ENCODE assay signal across 27 cellular contexts in the genomic region with DNA sequence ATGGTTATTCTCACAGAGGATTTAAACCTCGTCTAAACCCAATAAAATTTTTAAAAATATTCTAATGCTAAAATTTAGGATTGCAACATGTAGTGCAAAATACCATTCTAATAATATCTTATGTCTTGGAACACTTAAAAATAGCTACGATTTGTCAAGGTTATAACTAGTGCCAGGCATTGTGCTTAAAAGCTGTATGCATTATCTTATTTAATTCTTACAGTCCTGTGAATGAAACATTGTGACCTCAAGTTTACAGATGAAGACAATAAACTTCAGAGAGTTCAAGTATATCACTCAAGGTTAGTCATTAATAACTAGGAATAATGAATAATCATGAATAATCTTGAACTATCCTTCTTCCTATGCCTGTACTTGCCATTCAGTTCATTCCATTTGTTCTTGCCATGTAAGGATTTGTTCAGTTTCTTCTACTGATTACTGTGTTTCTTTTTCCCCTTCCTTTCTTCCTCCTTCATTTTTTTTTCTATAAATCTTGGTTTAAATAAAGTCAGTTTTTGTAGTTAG.
"Had no signal": no experiment of that assay in that cellular context is flagged by ENCODE, and none has a peak within 500 bp of the region (broad histone marks: within the 10 kb centered on the region; RNA-seq: fewer than 3 reads in every experiment).

No MANE protein-coding gene starts in this region.

- H3K27me3 Mint-ChIP-seq: activated CD4-positive, alpha-beta memory T cell treated with anti-CD3 and anti-CD28 coated beads for 36 hours; activated naive CD8-positive, alpha-beta T cell treated with anti-CD3 and anti-CD28 coated beads for 36 hours; central memory CD8-positive, alpha-beta T cell; stimulated activated naive CD8-positive, alpha-beta T cell treated with anti-CD3 and anti-CD28 coated beads, Interleukin-15, Interleukin-2, amounts not matched to agents 100 ng/mL and 50 ng/mL, for 24 hours had no signal

- H3K27ac Mint-ChIP-seq: activated CD4-positive, alpha-beta memory T cell treated with anti-CD3 and anti-CD28 coated beads for 36 hours; activated naive CD4-positive, alpha-beta T cell treated with anti-CD3 and anti-CD28 coated beads for 36 hours; activated naive CD8-positive, alpha-beta T cell treated with anti-CD3 and anti-CD28 coated beads for 36 hours; activated T-helper 1 cell treated with anti-CD3 and anti-CD28 coated beads, Interleukin-12 subunit alpha, Interleukin-12 subunit beta, Interleukin-2, Interleukin-4 antibody, amounts not matched to agents 30 ng/mL and 10 ng/mL and 1 ng/mL, durations not matched to agents 14 hours and 24 hours and 36 hours; nephron; stimulated activated effector memory CD8-positive, alpha-beta T cell treated with anti-CD3 and anti-CD28 coated beads, Interleukin-12 subunit alpha, Interleukin-12 subunit beta, amount 100 ng/mL, for 72 hours; stimulated activated naive CD8-positive, alpha-beta T cell treated with anti-CD3 and anti-CD28 coated beads, Interleukin-15, Interleukin-2, amounts not matched to agents 100 ng/mL and 50 ng/mL, for 24 hours had no signal

- DNase-seq: activated CD4-positive, alpha-beta memory T cell treated with anti-CD3 and anti-CD28 coated beads for 36 hours; activated CD4-positive, alpha-beta T cell treated with anti-CD3 and anti-CD28 coated beads for 48 hours; activated CD8-positive, alpha-beta memory T cell treated with anti-CD3 and anti-CD28 coated beads, Interleukin-2, amount 50 U/mL, for 4 hours; activated effector memory CD4-positive, alpha-beta T cell treated with anti-CD3 and anti-CD28 coated beads, Interleukin-2, amount 50 U/mL, for 16 hours; activated naive CD4-positive, alpha-beta T cell treated with anti-CD3 and anti-CD28 coated beads for 36 hours; activated naive CD8-positive, alpha-beta T cell treated with anti-CD3 and anti-CD28 coated beads for 36 hours; activated T-cell treated with anti-CD3 and anti-CD28 coated beads, Interleukin-2, amount 50 U/mL, for 1 hour; effector CD8-positive, alpha-beta T cell; left cardiac atrium; left ventricle myocardium superior; retina; stimulated activated CD4-positive, alpha-beta T cell treated with anti-CD3 and anti-CD28 coated beads, Interleukin-12 subunit alpha, Interleukin-12 subunit beta, amount 100 ng/mL, for 4 hours; stimulated activated CD4-positive, alpha-beta T cell treated with anti-CD3 and anti-CD28 coated beads, Interleukin-4, amount 100 ng/mL, for 24 hours; thyroid gland; upper lobe of right lung; WERI-Rb-1 had no signal

- H3K9me3 ChIP-seq: neutrophil, prostate gland, thyroid gland, upper lobe of right lung had no signal

- H3K36me3 Mint-ChIP-seq: activated CD4-positive, alpha-beta memory T cell treated with anti-CD3 and anti-CD28 coated beads for 36 hours; activated naive CD8-positive, alpha-beta T cell treated with anti-CD3 and anti-CD28 coated beads for 36 hours; stimulated activated effector memory CD8-positive, alpha-beta T cell treated with anti-CD3 and anti-CD28 coated beads, Interleukin-12 subunit alpha, Interleukin-12 subunit beta, amount 100 ng/mL, for 72 hours had no signal

- H3K4me3 Mint-ChIP-seq: activated CD4-positive, alpha-beta memory T cell treated with anti-CD3 and anti-CD28 coated beads for 36 hours; activated naive CD4-positive, alpha-beta T cell treated with anti-CD3 and anti-CD28 coated beads for 36 hours; activated naive CD8-positive, alpha-beta T cell treated with anti-CD3 and anti-CD28 coated beads for 36 hours; activated T-helper 1 cell treated with anti-CD3 and anti-CD28 coated beads, Interleukin-12 subunit alpha, Interleukin-12 subunit beta, Interleukin-2, Interleukin-4 antibody, amounts not matched to agents 30 ng/mL and 10 ng/mL and 1 ng/mL, durations not matched to agents 14 hours and 24 hours and 36 hours; central memory CD8-positive, alpha-beta T cell; nephron; stimulated activated effector memory CD8-positive, alpha-beta T cell treated with anti-CD3 and anti-CD28 coated beads, Interleukin-12 subunit alpha, Interleukin-12 subunit beta, amount 100 ng/mL, for 72 hours; stimulated activated naive CD8-positive, alpha-beta T cell treated with anti-CD3 and anti-CD28 coated beads, Interleukin-15, Interleukin-2, amounts not matched to agents 100 ng/mL and 50 ng/mL, for 24 hours had no signal

- H3K27me3 ChIP-seq: hepatocyte, neutrophil, thyroid gland, upper lobe of right lung had no signal

- H3K4me2 ChIP-seq: hepatocyte had no signal

- H3K79me2 ChIP-seq: hepatocyte had no signal

- H3K4me1 Mint-ChIP-seq: activated naive CD8-positive, alpha-beta T cell treated with anti-CD3 and anti-CD28 coated beads for 36 hours; stimulated activated effector memory CD8-positive, alpha-beta T cell treated with anti-CD3 and anti-CD28 coated beads, Interleukin-12 subunit alpha, Interleukin-12 subunit beta, amount 100 ng/mL, for 72 hours had no signal

- H3K27ac ChIP-seq: hepatocyte, neutrophil, prostate gland, thyroid gland, upper lobe of right lung, WERI-Rb-1 had no signal

- H3K4me1 ChIP-seq: prostate gland, thyroid gland, upper lobe of right lung had no signal

- H3K4me3 ChIP-seq: hepatocyte, prostate gland, skin epidermis, thyroid gland, upper lobe of right lung had no signal

- H2AFZ ChIP-seq: hepatocyte had no signal

- H3K36me3 ChIP-seq: neutrophil, prostate gland, thyroid gland, upper lobe of right lung, WERI-Rb-1 had no signal

- ATAC-seq: activated CD4-positive, CD25-positive, alpha-beta regulatory T cell treated with anti-CD3 and anti-CD28 coated beads, Interleukin-2, amount 50 U/mL, for 24 hours; left cardiac atrium; left ventricle myocardium superior; sciatic nerve; stimulated activated effector memory CD8-positive, alpha-beta T cell treated with anti-CD3 and anti-CD28 coated beads, Interleukin-12 subunit alpha, Interleukin-12 subunit beta, amount 100 ng/mL, for 72 hours; upper lobe of right lung had no signal

- H3K9me3 Mint-ChIP-seq: activated CD4-positive, alpha-beta memory T cell treated with anti-CD3 and anti-CD28 coated beads for 36 hours; activated T-helper 1 cell treated with anti-CD3 and anti-CD28 coated beads, Interleukin-12 subunit alpha, Interleukin-12 subunit beta, Interleukin-2, Interleukin-4 antibody, amounts not matched to agents 30 ng/mL and 10 ng/mL and 1 ng/mL, durations not matched to agents 14 hours and 24 hours and 36 hours; central memory CD8-positive, alpha-beta T cell; stimulated activated naive CD8-positive, alpha-beta T cell treated with anti-CD3 and anti-CD28 coated beads, Interleukin-15, Interleukin-2, amounts not matched to agents 100 ng/mL and 50 ng/mL, for 24 hours had no signal
